In genomic region chr1:117694543-117694942, GRCh38 we compare ENCODE assay signal across 24 cellular contexts.
DNase-seq lines count a peak whose midpoint lies in the region; ATAC-seq lines count a peak whose summit lies in the region.
"Had no signal": no experiment of that assay in that cellular context is flagged by ENCODE, and none has a peak within 500 bp of the region (broad histone marks: within the 10 kb centered on the region; RNA-seq: fewer than 3 reads in every experiment).

No MANE protein-coding gene starts in this region.

- POLR2A ChIA-PET in activated CD4-positive, alpha-beta T cell treated with anti-CD3 and anti-CD28 coated beads, Interleukin-2, amount 10 ng/mL, durations not matched to agents 7 days and 5 days (lab: Charles Lee), result no interaction called here

- in situ Hi-C loops in KBM-7 (cut with MboI; ENCODE audit: low pct_unique_long_range_greater_than_20kb, low sequenced_read_pairs), result no loop called here

- 58 to 91% (median 61%) methylated on average over 3 of the region's 3 CpGs for WGBS in adipose tissue, 3 donors

- H3K9me3 Mint-ChIP-seq in activated CD4-positive, alpha-beta T cell treated with anti-CD3 and anti-CD28 coated beads, Interleukin-2, amount 10 ng/mL, durations not matched to agents 7 days and 5 days, result no peaks in the 10 kb centered on the region
- H3K9me3 Mint-ChIP-seq in stimulated activated effector memory CD8-positive, alpha-beta T cell treated with anti-CD3 and anti-CD28 coated beads, Interleukin-12 subunit alpha, Interleukin-12 subunit beta, amount 100 ng/mL, for 72 hours, result no peaks in the 10 kb centered on the region
- H3K9me3 Mint-ChIP-seq: CD8-positive, alpha-beta T cell had no signal

- H3K4me3 Mint-ChIP-seq in activated CD4-positive, alpha-beta T cell treated with anti-CD3 and anti-CD28 coated beads, Interleukin-2, amount 10 ng/mL, durations not matched to agents 7 days and 5 days, result no peak overlapping the region
- no peak overlapping the region for H3K4me3 Mint-ChIP-seq in stimulated activated effector memory CD8-positive, alpha-beta T cell treated with anti-CD3 and anti-CD28 coated beads, Interleukin-12 subunit alpha, Interleukin-12 subunit beta, amount 100 ng/mL, for 72 hours
- H3K4me3 Mint-ChIP-seq: CD8-positive, alpha-beta T cell had no signal

- ATAC-seq in stimulated activated effector memory CD8-positive, alpha-beta T cell treated with anti-CD3 and anti-CD28 coated beads, Interleukin-12 subunit alpha, Interleukin-12 subunit beta, amount 100 ng/mL, for 72 hours, result peak; percentile 44
- no peak for ATAC-seq in HG03139 (IDR thresholded peaks at IDR 0.05; ENCODE audit: unreplicated experiment)
- ATAC-seq: CD8-positive, alpha-beta T cell; HepG2; Panc1 had no signal

- H3K4me1 Mint-ChIP-seq in activated CD4-positive, alpha-beta T cell treated with anti-CD3 and anti-CD28 coated beads, Interleukin-2, amount 10 ng/mL, durations not matched to agents 7 days and 5 days, result peaks cover 21% of the 10 kb centered on the region
- no peaks in the 10 kb centered on the region for H3K4me1 Mint-ChIP-seq in stimulated activated effector memory CD8-positive, alpha-beta T cell treated with anti-CD3 and anti-CD28 coated beads, Interleukin-12 subunit alpha, Interleukin-12 subunit beta, amount 100 ng/mL, for 72 hours

- DNase-seq in activated CD4-positive, alpha-beta T cell treated with anti-CD3 and anti-CD28 coated beads, Interleukin-2, amount 10 ng/mL, durations not matched to agents 7 days and 5 days, result no peak
- no peak for DNase-seq in activated CD4-positive, alpha-beta T cell treated with anti-CD3 and anti-CD28 coated beads for 4 hours
- DNase-seq in KBM-7 (peak; percentile 35), SHP77 treated with DMSO at 0.1 percent for 48 hours (lab: John Stamatoyannopoulos, UW) (no peak), inferior parietal cortex (ENCODE audit: extremely low spot score) (no peak)
- no peak for DNase-seq in stimulated activated effector memory CD8-positive, alpha-beta T cell treated with anti-CD3 and anti-CD28 coated beads, Interleukin-12 subunit alpha, Interleukin-12 subunit beta, amount 100 ng/mL, for 72 hours (ENCODE audit: low spot score in 2 of 2)
- DNase-seq: AML-193; C1 segment of cervical spinal cord; CD8-positive, alpha-beta T cell; GOT3; HCEC 1CT; KG1; NCI-H1092 treated with DMSO at 0.1 percent for 48 hours; NCI-H1436 treated with DMSO at 0.1 percent for 48 hours; NCI-H2029; NCI-H2227 treated with DMSO at 0.1 percent for 48 hours; NCI-H510A; NCI-H748 treated with DMSO at 0.1 percent for 48 hours; NK-92 treated with Interleukin-12 subunit alpha and Interleukin-12 subunit beta, amount 100 ng/mL, for 24 hours had no signal

- CTCF ChIA-PET in activated CD4-positive, alpha-beta T cell treated with anti-CD3 and anti-CD28 coated beads, Interleukin-2, amount 10 ng/mL, durations not matched to agents 7 days and 5 days (lab: Charles Lee), result interaction anchor here (0.9 to 1.7 kb wide), 3 partner anchors 9 to 159 kb away, joined by 3 to 4 read pairs (median 4); no protein-coding TSS in a partner anchor

- peak overlapping the region; percentile 17 for H3K27ac Mint-ChIP-seq in activated CD4-positive, alpha-beta T cell treated with anti-CD3 and anti-CD28 coated beads, Interleukin-2, amount 10 ng/mL, durations not matched to agents 7 days and 5 days
- H3K27ac Mint-ChIP-seq in stimulated activated effector memory CD8-positive, alpha-beta T cell treated with anti-CD3 and anti-CD28 coated beads, Interleukin-12 subunit alpha, Interleukin-12 subunit beta, amount 100 ng/mL, for 72 hours, result no peak overlapping the region
- H3K27ac Mint-ChIP-seq: CD8-positive, alpha-beta T cell had no signal

- H3K27ac ChIP-seq in adipose tissue (ENCODE audit: low read depth, low read length), result peak overlapping the region; percentile 22
- H3K27ac ChIP-seq: HL-60 had no signal

- H3K27me3 Mint-ChIP-seq in activated CD4-positive, alpha-beta T cell treated with anti-CD3 and anti-CD28 coated beads, Interleukin-2, amount 10 ng/mL, durations not matched to agents 7 days and 5 days, result peaks cover 28% of the 10 kb centered on the region

- no peaks in the 10 kb centered on the region for H3K36me3 Mint-ChIP-seq in activated CD4-positive, alpha-beta T cell treated with anti-CD3 and anti-CD28 coated beads, Interleukin-2, amount 10 ng/mL, durations not matched to agents 7 days and 5 days (ENCODE audit: low read depth)
- no peaks in the 10 kb centered on the region for H3K36me3 Mint-ChIP-seq in stimulated activated effector memory CD8-positive, alpha-beta T cell treated with anti-CD3 and anti-CD28 coated beads, Interleukin-12 subunit alpha, Interleukin-12 subunit beta, amount 100 ng/mL, for 72 hours
- H3K36me3 Mint-ChIP-seq: CD8-positive, alpha-beta T cell had no signal
